35 cellular contexts compared by ENCODE assay signal in genomic region chrX:100248894-100249493, GRCh38.
"Had no signal": no experiment of that assay in that cellular context is flagged by ENCODE, and none has a peak within 500 bp of the region (broad histone marks: within the 10 kb centered on the region; RNA-seq: fewer than 3 reads in every experiment).

No MANE protein-coding gene starts in this region.

- FAIRE-seq: frontal cortex had no signal

- ATAC-seq: activated CD4-positive, alpha-beta T cell treated with anti-CD3 and anti-CD28 coated beads for 36 hours; activated CD8-positive, alpha-beta memory T cell treated with anti-CD3 and anti-CD28 coated beads, Interleukin-2, amount 10 ng/mL, durations not matched to agents 7 days and 5 days; activated CD8-positive, alpha-beta T cell treated with anti-CD3 and anti-CD28 coated beads, Interleukin-2, amount 10 ng/mL, durations not matched to agents 7 days and 5 days; activated naive CD8-positive, alpha-beta T cell treated with anti-CD3 and anti-CD28 coated beads, Interleukin-2, amount 50 U/mL, for 24 hours; esophagus mucosa had no signal

- DNase-seq: activated CD4-positive, alpha-beta memory T cell treated with anti-CD3 and anti-CD28 coated beads for 36 hours; activated CD4-positive, alpha-beta T cell treated with anti-CD3 and anti-CD28 coated beads for 36 hours; activated CD4-positive, alpha-beta T cell treated with anti-CD3 and anti-CD28 coated beads, Interleukin-2, amount 10 ng/mL, durations not matched to agents 24 days and 14 days; activated CD4-positive, CD25-positive, alpha-beta regulatory T cell; activated CD4-positive, CD25-positive, alpha-beta regulatory T cell treated with anti-CD3 and anti-CD28 coated beads, Interleukin-2, amount 50 U/mL, for 72 hours; activated CD8-positive, alpha-beta memory T cell treated with anti-CD3 and anti-CD28 coated beads, Interleukin-2, amount 10 ng/mL, durations not matched to agents 7 days and 5 days; activated CD8-positive, alpha-beta memory T cell treated with anti-CD3 and anti-CD28 coated beads, Interleukin-2, amount 50 U/mL, for 4 hours; activated CD8-positive, alpha-beta T cell treated with anti-CD3 and anti-CD28 coated beads, Interleukin-2, amount 10 ng/mL, durations not matched to agents 7 days and 5 days; activated effector memory CD4-positive, alpha-beta T cell treated with anti-CD3 and anti-CD28 coated beads, Interleukin-2, amount 50 U/mL, for 16 hours; activated naive CD4-positive, alpha-beta T cell treated with anti-CD3 and anti-CD28 coated beads for 36 hours; activated naive CD8-positive, alpha-beta T cell treated with anti-CD3 and anti-CD28 coated beads for 36 hours; activated naive CD8-positive, alpha-beta T cell treated with anti-CD3 and anti-CD28 coated beads, Interleukin-2, amount 50 U/mL, for 24 hours; activated T-cell treated with anti-CD3 and anti-CD28 coated beads, Interleukin-2, amount 50 U/mL, for 1 hour; activated T-cell treated with anti-CD3 and anti-CD28 coated beads, Interleukin-2, amount 50 U/mL, for 48 hours; adrenal gland; amygdala; aorta; central memory CD4-positive, alpha-beta T cell; cerebellar nuclear complex; dorsolateral prefrontal cortex; effector memory CD4-positive, alpha-beta T cell; endodermal cell; foreskin fibroblast; head of caudate nucleus; T-helper 2 cell had no signal

- H3K27me3 Mint-ChIP-seq: activated CD4-positive, alpha-beta memory T cell treated with anti-CD3 and anti-CD28 coated beads for 36 hours; activated CD4-positive, alpha-beta T cell treated with anti-CD3 and anti-CD28 coated beads for 36 hours; activated CD4-positive, alpha-beta T cell treated with anti-CD3 and anti-CD28 coated beads, Interleukin-2, amount 10 ng/mL, durations not matched to agents 24 days and 14 days; activated CD8-positive, alpha-beta memory T cell treated with anti-CD3 and anti-CD28 coated beads, Interleukin-2, amount 10 ng/mL, durations not matched to agents 7 days and 5 days; activated naive CD8-positive, alpha-beta T cell treated with anti-CD3 and anti-CD28 coated beads for 36 hours; activated naive CD8-positive, alpha-beta T cell treated with anti-CD3 and anti-CD28 coated beads, Interleukin-2, amount 50 U/mL, for 24 hours; dendritic cell treated with granulocyte-macrophage colony-stimulating factor and Interleukin-4, amounts not matched to agents 40 ng/mL and 50 ng/mL, for 4 days had no signal

- H3K27ac ChIP-seq: adrenal gland, breast epithelium, cardiac muscle cell, coronary artery, dorsolateral prefrontal cortex had no signal

- H3K4me3 ChIP-seq: adrenal gland, breast epithelium, cardiac muscle cell, coronary artery, dorsolateral prefrontal cortex had no signal

- H3K9me3 Mint-ChIP-seq: activated CD4-positive, alpha-beta memory T cell treated with anti-CD3 and anti-CD28 coated beads for 36 hours; activated CD4-positive, alpha-beta T cell treated with anti-CD3 and anti-CD28 coated beads, Interleukin-2, amount 10 ng/mL, durations not matched to agents 24 days and 14 days; activated naive CD4-positive, alpha-beta T cell treated with anti-CD3 and anti-CD28 coated beads for 36 hours; activated naive CD8-positive, alpha-beta T cell treated with anti-CD3 and anti-CD28 coated beads for 36 hours; activated naive CD8-positive, alpha-beta T cell treated with anti-CD3 and anti-CD28 coated beads, Interleukin-2, amount 50 U/mL, for 24 hours; activated T-helper 1 cell treated with anti-CD3 and anti-CD28 coated beads, Interleukin-12 subunit alpha, Interleukin-12 subunit beta, Interleukin-2, Interleukin-4 antibody, amounts not matched to agents 30 ng/mL and 10 ng/mL and 1 ng/mL, durations not matched to agents 14 hours and 24 hours and 36 hours had no signal

- H3K4me3 Mint-ChIP-seq: activated CD4-positive, alpha-beta memory T cell treated with anti-CD3 and anti-CD28 coated beads for 36 hours; activated CD4-positive, alpha-beta T cell treated with anti-CD3 and anti-CD28 coated beads for 36 hours; activated CD4-positive, alpha-beta T cell treated with anti-CD3 and anti-CD28 coated beads, Interleukin-2, amount 10 ng/mL, durations not matched to agents 24 days and 14 days; activated CD8-positive, alpha-beta memory T cell treated with anti-CD3 and anti-CD28 coated beads, Interleukin-2, amount 10 ng/mL, durations not matched to agents 7 days and 5 days; activated CD8-positive, alpha-beta T cell treated with anti-CD3 and anti-CD28 coated beads, Interleukin-2, amount 10 ng/mL, durations not matched to agents 7 days and 5 days; activated naive CD4-positive, alpha-beta T cell treated with anti-CD3 and anti-CD28 coated beads for 36 hours; activated naive CD4-positive, alpha-beta T cell treated with anti-CD3 and anti-CD28 coated beads, Interleukin-2, amount 50 U/mL, for 24 hours; activated naive CD8-positive, alpha-beta T cell treated with anti-CD3 and anti-CD28 coated beads for 36 hours; activated naive CD8-positive, alpha-beta T cell treated with anti-CD3 and anti-CD28 coated beads, Interleukin-2, amount 50 U/mL, for 24 hours; activated T-helper 1 cell treated with anti-CD3 and anti-CD28 coated beads, Interleukin-12 subunit alpha, Interleukin-12 subunit beta, Interleukin-2, Interleukin-4 antibody, amounts not matched to agents 30 ng/mL and 10 ng/mL and 1 ng/mL, durations not matched to agents 14 hours and 24 hours and 36 hours; brain; dendritic cell treated with granulocyte-macrophage colony-stimulating factor and Interleukin-4, amounts not matched to agents 40 ng/mL and 50 ng/mL, for 4 days; endodermal cell had no signal

- H3K36me3 Mint-ChIP-seq: activated CD4-positive, alpha-beta memory T cell treated with anti-CD3 and anti-CD28 coated beads for 36 hours; activated CD8-positive, alpha-beta memory T cell treated with anti-CD3 and anti-CD28 coated beads, Interleukin-2, amount 10 ng/mL, durations not matched to agents 7 days and 5 days; activated naive CD4-positive, alpha-beta T cell treated with anti-CD3 and anti-CD28 coated beads, Interleukin-2, amount 50 U/mL, for 24 hours; activated naive CD8-positive, alpha-beta T cell treated with anti-CD3 and anti-CD28 coated beads for 36 hours; brain had no signal

- H3K27me3 ChIP-seq: cardiac muscle cell had no signal

- H3K4me1 Mint-ChIP-seq: activated CD4-positive, alpha-beta T cell treated with anti-CD3 and anti-CD28 coated beads for 36 hours; activated CD4-positive, alpha-beta T cell treated with anti-CD3 and anti-CD28 coated beads, Interleukin-2, amount 10 ng/mL, durations not matched to agents 24 days and 14 days; activated CD8-positive, alpha-beta memory T cell treated with anti-CD3 and anti-CD28 coated beads, Interleukin-2, amount 10 ng/mL, durations not matched to agents 7 days and 5 days; activated naive CD4-positive, alpha-beta T cell treated with anti-CD3 and anti-CD28 coated beads, Interleukin-2, amount 50 U/mL, for 24 hours; activated naive CD8-positive, alpha-beta T cell treated with anti-CD3 and anti-CD28 coated beads for 36 hours; activated naive CD8-positive, alpha-beta T cell treated with anti-CD3 and anti-CD28 coated beads, Interleukin-2, amount 50 U/mL, for 24 hours; brain; endodermal cell had no signal

- H3K36me3 ChIP-seq: adrenal gland, breast epithelium, cardiac muscle cell had no signal

- H3K4me1 ChIP-seq: adrenal gland, breast epithelium had no signal

- H3K27ac Mint-ChIP-seq: activated CD4-positive, alpha-beta memory T cell treated with anti-CD3 and anti-CD28 coated beads for 36 hours; activated CD4-positive, alpha-beta T cell treated with anti-CD3 and anti-CD28 coated beads for 36 hours; activated CD4-positive, alpha-beta T cell treated with anti-CD3 and anti-CD28 coated beads, Interleukin-2, amount 10 ng/mL, durations not matched to agents 24 days and 14 days; activated CD8-positive, alpha-beta memory T cell treated with anti-CD3 and anti-CD28 coated beads, Interleukin-2, amount 10 ng/mL, durations not matched to agents 7 days and 5 days; activated CD8-positive, alpha-beta T cell treated with anti-CD3 and anti-CD28 coated beads, Interleukin-2, amount 10 ng/mL, durations not matched to agents 7 days and 5 days; activated naive CD4-positive, alpha-beta T cell treated with anti-CD3 and anti-CD28 coated beads for 36 hours; activated naive CD4-positive, alpha-beta T cell treated with anti-CD3 and anti-CD28 coated beads, Interleukin-2, amount 50 U/mL, for 24 hours; activated naive CD8-positive, alpha-beta T cell treated with anti-CD3 and anti-CD28 coated beads for 36 hours; activated naive CD8-positive, alpha-beta T cell treated with anti-CD3 and anti-CD28 coated beads, Interleukin-2, amount 50 U/mL, for 24 hours; activated T-helper 1 cell treated with anti-CD3 and anti-CD28 coated beads, Interleukin-12 subunit alpha, Interleukin-12 subunit beta, Interleukin-2, Interleukin-4 antibody, amounts not matched to agents 30 ng/mL and 10 ng/mL and 1 ng/mL, durations not matched to agents 14 hours and 24 hours and 36 hours; activated T-helper 2 cell treated with anti-CD3 and anti-CD28 coated beads, Interferon-gamma antibody, Interleukin-2, Interleukin-4, amounts not matched to agents 10 μg/mL and 5 μg/mL and 100 μg/mL, durations not matched to agents 14 hours and 24 hours and 36 hours; brain; dendritic cell treated with granulocyte-macrophage colony-stimulating factor and Interleukin-4, amounts not matched to agents 40 ng/mL and 50 ng/mL, for 4 days; endodermal cell had no signal

- H3K9me3 ChIP-seq: adrenal gland had no signal
